ENCODE assay signal across 15 cellular contexts in the genomic region with DNA sequence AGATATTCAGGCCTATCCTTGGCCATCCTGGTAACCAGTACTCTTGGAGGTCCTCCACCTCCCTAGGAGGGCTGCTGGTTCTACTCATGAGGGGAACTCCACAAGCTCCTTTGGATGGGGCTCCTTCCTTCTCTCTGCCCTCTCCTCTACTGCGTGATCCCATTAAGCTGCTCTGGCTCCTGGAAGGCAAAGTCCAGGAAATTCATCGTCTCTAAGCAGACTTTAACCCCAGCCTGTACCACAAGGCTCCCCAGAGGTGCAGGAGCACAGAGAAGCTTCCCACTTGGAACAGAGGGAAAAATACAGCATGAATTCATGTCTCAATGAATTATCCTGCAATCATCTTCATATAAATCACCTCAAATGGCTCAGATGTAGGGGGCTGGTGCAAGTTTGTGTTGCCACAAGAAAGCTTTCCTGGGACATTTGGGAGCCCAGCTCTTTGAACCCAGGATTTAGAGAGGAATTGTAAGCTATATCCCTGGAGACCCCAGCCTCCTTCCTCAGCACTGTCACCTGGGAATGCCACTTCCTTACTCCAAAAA.
"Had no signal": no experiment of that assay in that cellular context is flagged by ENCODE, and none has a peak within 500 bp of the region (broad histone marks: within the 10 kb centered on the region; RNA-seq: fewer than 3 reads in every experiment).

No MANE protein-coding gene starts in this region.

- H3K4me1 ChIP-seq: colonic mucosa, gastrocnemius medialis had no signal

- H3K4me3 ChIP-seq: colonic mucosa, gastrocnemius medialis, heart right ventricle, sigmoid colon, skin epidermis had no signal

- DNase-seq: colonic mucosa; effector CD8-positive, alpha-beta T cell; gastrocnemius medialis; heart right ventricle; immature natural killer cell; kidney; left cardiac atrium; mammary epithelial cell; nephron progenitor cell; posterior cingulate gyrus; sigmoid colon; stimulated activated CD4-positive, alpha-beta T cell treated with anti-CD3 and anti-CD28 coated beads, Interleukin-12 subunit alpha, Interleukin-12 subunit beta, amount 100 ng/mL, for 4 hours; stimulated activated naive CD4-positive, alpha-beta T cell had no signal

- ATAC-seq: esophagus mucosa, gastrocnemius medialis, heart right ventricle, left cardiac atrium had no signal

- H3K27me3 ChIP-seq: colonic mucosa, gastrocnemius medialis, sigmoid colon had no signal

- H3K9me3 ChIP-seq: colonic mucosa, gastrocnemius medialis, heart right ventricle, sigmoid colon had no signal

- H3K27ac ChIP-seq: colonic mucosa, gastrocnemius medialis, heart right ventricle, sigmoid colon, skin epidermis had no signal

- H3K36me3 ChIP-seq: colonic mucosa, gastrocnemius medialis, heart right ventricle, sigmoid colon had no signal
